ENCODE assay signal across 25 cellular contexts in genomic region chr1:237732657-237733056, GRCh38.
"Had no signal": no experiment of that assay in that cellular context is flagged by ENCODE, and none has a peak within 500 bp of the region (broad histone marks: within the 10 kb centered on the region; RNA-seq: fewer than 3 reads in every experiment).

No MANE protein-coding gene starts in this region.

- H3K27ac ChIP-seq: stomach, suprapubic skin, testis, thoracic aorta, thyroid gland, tibial artery, tibial nerve, transverse colon, upper lobe of left lung, upper lobe of right lung, uterus, vagina had no signal

- DNase-seq: stimulated activated CD4-positive, alpha-beta T cell treated with anti-CD3 and anti-CD28 coated beads, Interleukin-2, amount 100 ng/mL, for 48 hours; stimulated activated CD4-positive, alpha-beta T cell treated with anti-CD3 and anti-CD28 coated beads, Interleukin-4, amount 100 ng/mL, for 1 hour; stimulated activated CD4-positive, alpha-beta T cell treated with anti-CD3 and anti-CD28 coated beads, Interleukin-4, amount 100 ng/mL, for 24 hours; stimulated activated CD4-positive, alpha-beta T cell treated with anti-CD3 and anti-CD28 coated beads, Interleukin-4, amount 100 ng/mL, for 4 hours; stimulated activated CD8-positive, alpha-beta memory T cell treated with anti-CD3 and anti-CD28 coated beads, Interleukin-4, amount 100 ng/mL, for 48 hours; stimulated activated naive B cell treated with anti-CD40 and anti-IgM and Interleukin-4, amounts not matched to agents 10 μg/mL and 1 μg/mL and 100 μg/mL, for 72 hours; stimulated activated naive CD4-positive, alpha-beta T cell; stimulated activated naive CD4-positive, alpha-beta T cell treated with Interleukin-2 at 50 U/mL for 16 hours; stimulated activated naive CD8-positive, alpha-beta T cell treated with anti-CD3 and anti-CD28 coated beads, Interleukin-15, amount 100 ng/mL, for 72 hours; stimulated activated naive CD8-positive, alpha-beta T cell treated with anti-CD3 and anti-CD28 coated beads, Interleukin-15, Interleukin-2, amounts not matched to agents 100 U/mL and 50 U/mL, for 24 hours; stomach; substantia nigra; testis; thyroid gland; tibial artery; transverse colon; upper lobe of left lung; upper lobe of right lung; uterus had no signal

- H3K27me3 ChIP-seq: stomach, suprapubic skin, testis, thyroid gland, tibial artery, tibial nerve, transverse colon, upper lobe of left lung, upper lobe of right lung, vagina had no signal

- H3K4me3 ChIP-seq: stomach, suprapubic skin, testis, thoracic aorta, thyroid gland, tibial artery, tibial nerve, transverse colon, upper lobe of left lung, upper lobe of right lung, uterus, vagina had no signal

- H3K9me3 ChIP-seq: stomach, suprapubic skin, testis, thoracic aorta, thyroid gland, tibial artery, tibial nerve, transverse colon, upper lobe of left lung, upper lobe of right lung, uterus, vagina had no signal

- H3K36me3 ChIP-seq: stomach, suprapubic skin, thyroid gland, tibial nerve, transverse colon, upper lobe of left lung, upper lobe of right lung, uterus, vagina had no signal

- ATAC-seq: stimulated activated effector memory CD8-positive, alpha-beta T cell treated with anti-CD3 and anti-CD28 coated beads, Interleukin-12 subunit alpha, Interleukin-12 subunit beta, amount 100 ng/mL, for 72 hours; stimulated activated memory B cell treated with anti-CD40 and anti-IgM and Interleukin-4, amounts not matched to agents 10 μg/mL and 1 μg/mL and 100 μg/mL, for 72 hours; stimulated activated naive B cell treated with anti-CD40 and anti-IgM and Interleukin-4, amounts not matched to agents 10 μg/mL and 1 μg/mL and 100 μg/mL, for 72 hours; stimulated activated naive CD8-positive, alpha-beta T cell treated with anti-CD3 and anti-CD28 coated beads, Interleukin-15, amount 100 ng/mL, for 72 hours; stimulated activated naive CD8-positive, alpha-beta T cell treated with anti-CD3 and anti-CD28 coated beads, Interleukin-15, Interleukin-2, amounts not matched to agents 100 U/mL and 50 U/mL, for 24 hours; upper lobe of right lung had no signal

- H3K4me1 ChIP-seq: suprapubic skin, testis, thyroid gland, tibial artery, tibial nerve, transverse colon, upper lobe of left lung, upper lobe of right lung, uterus, vagina had no signal
